In genomic region chr9:99560561-99560960, GRCh38 we compare ENCODE assay signal across 4 cellular contexts.
"Had no signal": no experiment of that assay in that cellular context is flagged by ENCODE, and none has a peak within 500 bp of the region (broad histone marks: within the 10 kb centered on the region; RNA-seq: fewer than 3 reads in every experiment).

No MANE protein-coding gene starts in this region.

- DNase-seq: H9, HCEC 1CT, IMR-90, KG1 had no signal
